In genomic region chr3:118692417-118692816, GRCh38 we compare ENCODE assay signal across 28 cellular contexts.
DNase-seq lines count a peak whose midpoint lies in the region; FAIRE-seq and TF ChIP-seq lines count a peak whose summit lies in the region.
"Had no signal": no experiment of that assay in that cellular context is flagged by ENCODE, and none has a peak within 500 bp of the region (broad histone marks: within the 10 kb centered on the region; RNA-seq: fewer than 3 reads in every experiment).

No MANE protein-coding gene starts in this region.

- TF ChIP-seq POLR2A in H54 (IDR thresholded peaks at IDR 0.05; ENCODE audit: low read depth, low read length): no peak

- FAIRE-seq in frontal cortex (lab: Jason Lieb, UNC): no peak
- FAIRE-seq in RCC 7860 (lab: Jason Lieb, UNC): no peak
- no peak for FAIRE-seq in H54 (lab: Jason Lieb, UNC)
- FAIRE-seq: A204.1, A549 had no signal

- DNase-seq in inferior parietal cortex (ENCODE audit: extremely low spot score): peak; percentile 60
- DNase-seq in middle frontal gyrus (ENCODE audit: extremely low spot score, low spot score): peak; percentile 24
- peak; percentile 60 for DNase-seq in superior temporal gyrus (ENCODE audit: extremely low spot score)
- DNase-seq in frontal cortex (ENCODE audit: low spot score in 2 of 2): no peak
- no peak for DNase-seq in RCC 7860 (ENCODE audit: low spot score)
- DNase-seq in H54 (ENCODE audit: insufficient read length, low spot score): no peak
- DNase-seq: 8988T; ACHN; AML-193; BE2C; C1 segment of cervical spinal cord; Caco-2; Calu3; CD4-positive, alpha-beta memory T cell; CD4-positive, alpha-beta T cell; CD4-positive, CD25-positive, alpha-beta regulatory T cell; CD8-positive, alpha-beta memory T cell; CD8-positive, alpha-beta T cell; COR-L47; DMS 273 treated with DMSO at 0.1 percent for 48 hours; DMS153; DMS53; DMS79; DMS79 treated with DMSO at 0.1 percent for 48 hours; DND-41; EL had no signal

Comparison
In these comparisons a context has a peak if more than half of its experiments do, and no peak if none do; other contexts are left out.
1. DNase-seq: peak in inferior parietal cortex (single experiment), middle frontal gyrus (single experiment) and superior temporal gyrus (single experiment); none in frontal cortex (0 of 2), RCC 7860 (single experiment) and H54 (single experiment).